ENCODE assay signal across 15 cellular contexts in genomic region chr6:3357669-3358068, GRCh38.
A peak's percentile ranks its signal among the peaks of the same experiment; 100 is the strongest.
DNase-seq lines count a peak whose midpoint lies in the region; ATAC-seq and TF ChIP-seq lines count a peak whose summit lies in the region.
"Had no signal": no experiment of that assay in that cellular context is flagged by ENCODE, and none has a peak within 500 bp of the region (broad histone marks: within the 10 kb centered on the region; RNA-seq: fewer than 3 reads in every experiment).

No MANE protein-coding gene starts in this region.

- no peak overlapping the region for H3K4me3 ChIP-seq in OCI-LY7 (ENCODE audit: low read depth, low read length, poor library complexity, severe bottlenecking)
- no peak overlapping the region for H3K4me3 ChIP-seq in mucosa of rectum (ENCODE audit: low read length in 2 of 2)
- H3K4me3 ChIP-seq: upper lobe of right lung had no signal

- no peak overlapping the region for H3K4me2 ChIP-seq in OCI-LY7 (ENCODE audit: low read length)

- no peaks in the 10 kb centered on the region for H3K36me3 ChIP-seq in OCI-LY7 (ENCODE audit: insufficient read depth, low read length)
- H3K36me3 ChIP-seq in mucosa of rectum (ENCODE audit: control insufficient read depth in 2 of 2, insufficient read depth in 2 of 2, low read length in 2 of 2) = peaks cover 0 to 6% of the 10 kb centered on the region in 2 donors
- H3K36me3 ChIP-seq: upper lobe of right lung had no signal

- H3K27me3 ChIP-seq in mucosa of rectum (ENCODE audit: control insufficient read depth in 2 of 2, insufficient read depth in 2 of 2, low read length in 2 of 2) = no peaks in the 10 kb centered on the region
- H3K27me3 ChIP-seq: upper lobe of right lung had no signal

- peaks cover 48% of the 10 kb centered on the region for H3K4me1 ChIP-seq in OCI-LY7 (ENCODE audit: insufficient read depth, low read length, poor library complexity, severe bottlenecking)
- peaks cover 31 to 59% of the 10 kb centered on the region in 2 donors for H3K4me1 ChIP-seq in mucosa of rectum (ENCODE audit: control insufficient read depth in 2 of 2, insufficient read depth in 2 of 2, low read length in 2 of 2)

- BruUV-seq in OCI-LY7 (replicated peaks; lab: Mats Ljungman, UMichigan) = no TSS peak

- no peak overlapping the region for H3K9ac ChIP-seq in mucosa of rectum (ENCODE audit: low read depth in 1 of 2, low read length in 2 of 2)

- H3K79me2 ChIP-seq in OCI-LY7 (ENCODE audit: insufficient read depth, low read depth, low read length) = no peaks in the 10 kb centered on the region

- intact Hi-C loops in OCI-LY7 (cut with micrococcal nuclease; ENCODE audit: unreplicated experiment) = loop anchor here (2.0 to 10.0 kb wide), 6 partner anchors 233 to 777 kb away; partner anchors contain the start of genes ECI2, RIPK1 and WRNIP1

- no peaks in the 10 kb centered on the region for H4K20me1 ChIP-seq in OCI-LY7 (ENCODE audit: insufficient read depth, low read length)

- H3K9me2 ChIP-seq in OCI-LY7 (ENCODE audit: insufficient read depth, low read length) = no peaks in the 10 kb centered on the region

- H3K27ac ChIP-seq in OCI-LY7 (ENCODE audit: low read depth, low read length, poor library complexity, severe bottlenecking) = no peak overlapping the region
- peak overlapping the region; percentile 24 for H3K27ac ChIP-seq in cingulate gyrus (ENCODE audit: low read depth, low read length)
- H3K27ac ChIP-seq in mucosa of rectum (ENCODE audit: low read depth in 2 of 2, low read length in 2 of 2) = peak overlapping the region; percentile 87 to 94
- H3K27ac ChIP-seq in temporal lobe (ENCODE audit: low read depth, low read length) = peak overlapping the region; percentile 97
- H3K27ac ChIP-seq: foreskin keratinocyte had no signal

- H3K9me3 ChIP-seq in OCI-LY7 (ENCODE audit: low read length) = no peaks in the 10 kb centered on the region
- no peaks in the 10 kb centered on the region for H3K9me3 ChIP-seq in mucosa of rectum (ENCODE audit: control insufficient read depth in 2 of 2, low read length in 2 of 2)
- H3K9me3 ChIP-seq: upper lobe of right lung had no signal

- peak overlapping the region; percentile 93; the same call in 1 of the 2 replicates for H2AFZ ChIP-seq in OCI-LY7 (ENCODE audit: low read length)

- no peak for DNase-seq in OCI-LY7 (ENCODE audit: low spot score)
- DNase-seq in HuH-7 (ENCODE audit: low spot score) = no peak
- no peak for DNase-seq in activated CD8-positive, alpha-beta memory T cell treated with anti-CD3 and anti-CD28 coated beads, Interleukin-2, amount 50 U/mL, for 48 hours
- no peak for DNase-seq in GM10248 (ENCODE audit: extremely low spot score)
- DNase-seq: activated CD8-positive, alpha-beta T cell treated with anti-CD3 and anti-CD28 coated beads, Interleukin-2, amount 10 ng/mL, durations not matched to agents 7 days and 5 days; activated gamma-delta T cell; COR-L47; effector memory CD4-positive, alpha-beta T cell; foreskin keratinocyte; NCI-H1105 treated with DMSO at 0.1 percent for 48 hours; upper lobe of right lung had no signal

- CTCF ChIA-PET in OCI-LY7 (lab: Charles Lee; ENCODE audit: unreplicated experiment) = no interaction called here
- CTCF ChIA-PET in GM10248 (lab: Yijun Ruan, JAX) = interaction anchor here (0.9 to 1.4 kb wide), 3 partner anchors 9 to 19 kb away, joined by 3 read pairs; no protein-coding TSS in a partner anchor

- TF ChIP-seq CTCF in OCI-LY7 (conservative IDR thresholded peaks at IDR 0.05; ENCODE audit: low read length) (no peak), GM10248 (IDR thresholded peaks at IDR 0.05; ENCODE audit: control extremely low read depth, extremely low read depth, low read depth, missing control alignments) (no peak)

- POLR2A ChIA-PET in OCI-LY7 (lab: Charles Lee) = interaction anchor here (1.0 to 1.5 kb wide), 2 partner anchors 9 to 13 kb away, joined by 3 to 5 read pairs; no protein-coding TSS in a partner anchor
- POLR2A ChIA-PET in GM10248 (lab: Yijun Ruan, JAX) = no interaction called here

- ATAC-seq in HG02973 (IDR thresholded peaks at IDR 0.05; ENCODE audit: unreplicated experiment) = no peak
- ATAC-seq: activated CD8-positive, alpha-beta T cell treated with anti-CD3 and anti-CD28 coated beads, Interleukin-2, amount 10 ng/mL, durations not matched to agents 7 days and 5 days; foreskin keratinocyte had no signal
